8 cellular contexts compared by ENCODE assay signal in the genomic region with DNA sequence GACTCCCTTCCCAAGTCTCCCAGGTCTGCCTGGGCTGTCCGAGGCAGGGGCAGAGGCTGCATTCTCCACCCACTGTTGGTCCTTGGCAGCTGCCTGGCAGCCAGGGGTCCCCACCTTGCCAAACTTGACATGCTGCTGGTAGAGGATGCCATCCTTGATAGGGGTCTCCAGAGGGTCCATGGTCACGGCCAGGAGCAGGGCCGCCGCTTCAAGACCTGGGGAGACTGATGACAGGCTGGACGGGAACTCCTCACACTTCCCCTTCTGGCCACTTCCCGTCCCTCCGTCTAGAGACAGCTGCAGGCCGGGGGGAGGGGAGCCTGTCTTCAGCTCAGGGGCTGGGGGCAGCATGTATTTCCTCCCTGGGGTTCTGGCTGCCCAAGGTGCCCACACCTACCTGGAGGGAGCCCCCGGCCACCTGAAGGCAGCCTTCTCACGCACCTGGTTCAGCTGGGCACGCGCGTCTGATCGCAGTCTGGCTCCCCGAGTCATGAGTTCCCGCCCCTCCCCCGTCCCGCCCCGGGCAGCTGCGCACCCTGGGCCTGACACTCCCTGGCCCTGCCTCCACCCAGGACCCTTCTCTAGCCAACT. TPM values are rescaled to one million over a fixed set of nuclear protein-coding genes. Genes with fewer than 3 reads are reported as not detected.
DNase-seq lines count a peak whose midpoint lies in the region; ATAC-seq lines count a peak whose summit lies in the region.

A gene with protein sequence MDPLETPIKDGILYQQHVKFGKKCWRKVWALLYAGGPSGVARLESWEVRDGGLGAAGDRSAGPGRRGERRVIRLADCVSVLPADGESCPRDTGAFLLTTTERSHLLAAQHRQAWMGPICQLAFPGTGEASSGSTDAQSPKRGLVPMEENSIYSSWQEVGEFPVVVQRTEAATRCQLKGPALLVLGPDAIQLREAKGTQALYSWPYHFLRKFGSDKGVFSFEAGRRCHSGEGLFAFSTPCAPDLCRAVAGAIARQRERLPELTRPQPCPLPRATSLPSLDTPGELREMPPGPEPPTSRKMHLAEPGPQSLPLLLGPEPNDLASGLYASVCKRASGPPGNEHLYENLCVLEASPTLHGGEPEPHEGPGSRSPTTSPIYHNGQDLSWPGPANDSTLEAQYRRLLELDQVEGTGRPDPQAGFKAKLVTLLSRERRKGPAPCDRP (minus strand): TSS at position 466 of the 591 bp plus-strand sequence. CDS start 286 bp downstream, at position 180.

- no peaks in the 10 kb centered on the region for H3K9me3 ChIP-seq in HUES6 (ENCODE audit: control insufficient read depth, insufficient read depth, low read depth, low read length)

- no peaks in the 10 kb centered on the region for H3K9me3 Mint-ChIP-seq in effector memory CD8-positive, alpha-beta T cell

- peaks cover 19% of the 10 kb centered on the region for H3K4me1 ChIP-seq in HUES6 (ENCODE audit: control insufficient read depth, insufficient read depth, low read length)

- no peaks in the 10 kb centered on the region for H3K27me3 Mint-ChIP-seq in effector memory CD8-positive, alpha-beta T cell

- no peak within 1 kb of the TSS for H3K4me3 ChIP-seq in HUES6 (ENCODE audit: low read depth, low read length)

- peak; percentile 30 for ATAC-seq in GM18909 (IDR thresholded peaks at IDR 0.05; ENCODE audit: poor library complexity, unreplicated experiment)
- ATAC-seq in effector memory CD8-positive, alpha-beta T cell (replicated peaks): peak; percentile 24
- peak; percentile 77 for ATAC-seq in sciatic nerve
- no peak for ATAC-seq in GM21367 (IDR thresholded peaks at IDR 0.05; ENCODE audit: unreplicated experiment)

- H3K4me3 Mint-ChIP-seq in effector memory CD8-positive, alpha-beta T cell: peak within 1 kb of the TSS in 1 of 2 donors; percentile 25

- peak within 1 kb of the TSS; percentile 30; the same call in 1 of the 2 replicates for H3K27ac ChIP-seq in HUES6 (ENCODE audit: low read depth, low read length)

- intact Hi-C loops in sciatic nerve (cut with DNase I): no loop called here

- peaks cover 48% of the 10 kb centered on the region for H3K36me3 ChIP-seq in HUES6 (ENCODE audit: control insufficient read depth, insufficient read depth, low read length)

- no peak within 1 kb of the TSS for H3K9ac ChIP-seq in HUES6 (ENCODE audit: low read length)

- DNase-seq in effector memory CD8-positive, alpha-beta T cell: no peak
- DNase-seq in sciatic nerve (ENCODE audit: low spot score) (no peak), middle frontal gyrus (ENCODE audit: extremely low spot score, low spot score) (no peak), SW480 (ENCODE audit: low spot score) (no peak), ecto neural progenitor cell (ENCODE audit: low spot score) (no peak)

- peak within 1 kb of the TSS; percentile 80 for H3K27ac Mint-ChIP-seq in effector memory CD8-positive, alpha-beta T cell

- peaks cover 24% of the 10 kb centered on the region for H3K36me3 Mint-ChIP-seq in effector memory CD8-positive, alpha-beta T cell (ENCODE audit: insufficient read depth)

- peaks cover 9% of the 10 kb centered on the region in 2 donors for H3K4me1 Mint-ChIP-seq in effector memory CD8-positive, alpha-beta T cell (ENCODE audit: low read depth in 2 of 2)

- H3K27me3 ChIP-seq in HUES6 (ENCODE audit: control insufficient read depth, insufficient read depth, low read length): no peaks in the 10 kb centered on the region

RNA-seq across cellular contexts. Expression of the gene that starts here (rescaled TPM):
- 16.2 TPM for total RNA-seq in sciatic nerve
